1 cellular context compared by ENCODE assay signal in genomic region chrX:23954396-23954795, GRCh38.
TF ChIP-seq lines count a peak whose summit lies in the region.

No MANE protein-coding gene starts in this region.

TF ChIP-seq in GM23338, 12 proteins besides CTCF, POLR2A, EP300 and RAD21:
- TF ChIP-seq JUNB (IDR thresholded peaks at IDR 0.05; ENCODE audit: unreplicated experiment) (no peak), EZH2phosphoT487 (IDR thresholded peaks at IDR 0.05; ENCODE audit: unreplicated experiment) (no peak), ETS1 (IDR thresholded peaks at IDR 0.05) (no peak), ZNF114 (CRISPR knock-in tag; IDR thresholded peaks at IDR 0.05) (no peak), EZH2 (IDR thresholded peaks at IDR 0.05; ENCODE audit: low read depth, unreplicated experiment) (no peak), ZNF331 (CRISPR knock-in tag; IDR thresholded peaks at IDR 0.05; ENCODE audit: low read depth) (no peak)
